8 cellular contexts compared by ENCODE assay signal in genomic region chr15:76235186-76235826, GRCh38.
DNase-seq lines count a peak whose midpoint lies in the region; ATAC-seq and TF ChIP-seq lines count a peak whose summit lies in the region.

No MANE protein-coding gene starts in this region.

- H4K20me1 ChIP-seq in OCI-LY1 (ENCODE audit: insufficient read depth, low read length) = no peaks in the 10 kb centered on the region

- peaks cover 10% of the 10 kb centered on the region for H3K4me1 Mint-ChIP-seq in nephron progenitor cell

- H3K9ac ChIP-seq in OCI-LY1 (ENCODE audit: low read length) = no peak overlapping the region

- no peaks in the 10 kb centered on the region for H3K79me2 ChIP-seq in OCI-LY1 (ENCODE audit: insufficient read depth, low read length)

- no peaks in the 10 kb centered on the region for H3F3A ChIP-seq in OCI-LY1 (ENCODE audit: insufficient read depth, low read length)

- H3K9me3 ChIP-seq in HAP-1 = no peaks in the 10 kb centered on the region
- no peaks in the 10 kb centered on the region for H3K9me3 ChIP-seq in OCI-LY1 (ENCODE audit: low read length)

- H3K9me3 Mint-ChIP-seq in nephron progenitor cell = no peaks in the 10 kb centered on the region

- no peak overlapping the region for H2AFZ ChIP-seq in OCI-LY1 (ENCODE audit: low read length)

- H3K27me3 ChIP-seq in HAP-1 (ENCODE audit: low read depth) (no peaks in the 10 kb centered on the region), OCI-LY1 (ENCODE audit: insufficient read depth, low read length) (no peaks in the 10 kb centered on the region)

- no peak overlapping the region for H3K4me2 ChIP-seq in OCI-LY1 (ENCODE audit: low read length)

- H3K27ac ChIP-seq in OCI-LY1 (ENCODE audit: low read depth, low read length, poor library complexity, severe bottlenecking) = no peak overlapping the region

- H3K27ac Mint-ChIP-seq in nephron progenitor cell = no peak overlapping the region

- H3K4me1 ChIP-seq in HAP-1 = peaks cover 20% of the 10 kb centered on the region
- H3K4me1 ChIP-seq in OCI-LY1 (ENCODE audit: insufficient read depth, low read length, severe bottlenecking) = no peaks in the 10 kb centered on the region

- DNase-seq in CMK (ENCODE audit: low read depth) (peak; percentile 18), HAP-1 (ENCODE audit: low spot score in 2 of 2) (peak; percentile 47 to 96), epithelial cell of proximal tubule (ENCODE audit: low read depth) (peak; percentile 6), nephron progenitor cell (no peak), 8988T (no peak)
- no peak for DNase-seq in stimulated activated CD4-positive, alpha-beta T cell treated with anti-CD3 and anti-CD28 coated beads, Interleukin-4, amount 100 ng/mL, for 24 hours

- H3K36me3 Mint-ChIP-seq in nephron progenitor cell (ENCODE audit: low read depth) = peaks cover 18% of the 10 kb centered on the region

- no peaks in the 10 kb centered on the region for H3K27me3 Mint-ChIP-seq in nephron progenitor cell (ENCODE audit: low read depth, poor library complexity)

- H3K4me3 ChIP-seq in HAP-1 (no peak overlapping the region), OCI-LY1 (ENCODE audit: low read depth, low read length, poor library complexity, severe bottlenecking) (no peak overlapping the region), epithelial cell of proximal tubule (ENCODE audit: low read depth, low read length) (no peak overlapping the region)

- H3K4me3 Mint-ChIP-seq in nephron progenitor cell = no peak overlapping the region

- peaks cover 6% of the 10 kb centered on the region for H3K36me3 ChIP-seq in HAP-1 (replicated peaks)
- peaks cover 7% of the 10 kb centered on the region; the same call in 1 of the 2 replicates for H3K36me3 ChIP-seq in OCI-LY1 (ENCODE audit: insufficient read depth, low read length)

- TF ChIP-seq CTCF in OCI-LY1 (IDR thresholded peaks at IDR 0.05; ENCODE audit: low read length) = peak; percentile 62; the same call in 1 of the 2 replicates
- peak; percentile 46 for TF ChIP-seq CTCF in epithelial cell of proximal tubule (conservative IDR thresholded peaks at IDR 0.05; ENCODE audit: low read depth, low read length)
- TF ChIP-seq CTCF in nephron progenitor cell (IDR thresholded peaks at IDR 0.05) = peak; percentile 22

- H3K9me2 ChIP-seq in OCI-LY1 (ENCODE audit: low read depth, low read length) = no peaks in the 10 kb centered on the region

- no peak for ATAC-seq in GM18511 (IDR thresholded peaks at IDR 0.05; ENCODE audit: unreplicated experiment)

- in situ Hi-C loops in HAP-1 (cut with MboI; ENCODE audit: low sequenced_read_pairs) = loop anchor here (5.0 kb wide), 1 partner anchor 97 kb away; no protein-coding TSS in a partner anchor

Comparison
In these comparisons a context has a peak if more than half of its experiments do, and no peak if none do; other contexts are left out.
1. DNase-seq: peak in CMK (single experiment), HAP-1 (2 of 2) and epithelial cell of proximal tubule (single experiment); none in nephron progenitor cell (single experiment), 8988T (single experiment) and stimulated activated CD4-positive, alpha-beta T cell treated with anti-CD3 and anti-CD28 coated beads, Interleukin-4, amount 100 ng/mL, for 24 hours (single experiment).
2. Peak in every context shown above with its lines, with median percentiles within 50 percentile points of each other: CTCF ChIP-seq.